ENCODE assay signal across 9 cellular contexts in the genomic region with DNA sequence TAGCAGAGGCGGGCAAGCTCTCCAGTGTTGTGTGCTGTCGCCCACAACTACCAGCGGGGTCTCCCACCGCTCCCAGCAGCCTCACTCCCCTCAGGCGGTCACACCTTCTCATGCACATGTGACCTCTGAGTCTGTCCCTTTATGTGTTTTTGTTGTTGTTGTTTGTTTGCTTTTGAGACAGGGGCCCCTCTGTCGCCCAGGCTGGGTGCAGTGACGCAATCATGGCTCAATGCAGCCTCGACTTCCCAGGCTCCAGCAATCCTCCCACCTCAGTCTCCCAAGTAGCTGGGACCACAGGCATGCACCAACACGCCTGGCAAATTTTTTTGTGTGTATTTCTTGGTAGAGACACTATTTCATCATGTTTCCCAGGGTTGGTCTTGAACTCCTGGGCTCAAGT. TPM values are rescaled to one million over a fixed set of nuclear protein-coding genes. Genes with fewer than 3 reads are reported as not detected.
DNase-seq lines count a peak whose midpoint lies in the region; ATAC-seq and TF ChIP-seq lines count a peak whose summit lies in the region.
"Had no signal": no experiment of that assay in that cellular context is flagged by ENCODE, and none has a peak within 500 bp of the region (broad histone marks: within the 10 kb centered on the region; RNA-seq: fewer than 3 reads in every experiment).

No MANE protein-coding gene starts in this region.

- H3K4me3 ChIP-seq in AG04450 (ENCODE audit: low read depth, low read length) (peak overlapping the region; percentile 94), HUES64 (ENCODE audit: low read length) (peak overlapping the region; percentile 75), brain microvascular endothelial cell (ENCODE audit: low read depth, low read length) (peak overlapping the region; percentile 94), muscle layer of colon (ENCODE audit: low read depth in 1 of 2, low read length in 2 of 2) (peak overlapping the region in 1 of 2 donors; percentile 97)

- H3K9me3 ChIP-seq in AG04450 (ENCODE audit: control insufficient read depth, insufficient read depth, low read length) (no peaks in the 10 kb centered on the region; the same call in 1 of the 2 replicates), HUES64 (ENCODE audit: insufficient read depth, low read depth, low read length) (no peaks in the 10 kb centered on the region), muscle layer of colon (ENCODE audit: low read length) (no peaks in the 10 kb centered on the region)

- WGBS in HUES64: 58% methylated on average over 8 of the region's 9 CpGs

- in situ Hi-C loops in brain microvascular endothelial cell (cut with HindIII; ENCODE audit: low pct_ligation_motif_present, low sequenced_read_pairs): no loop called here

- no peak overlapping the region for H3K9ac ChIP-seq in HUES64 (ENCODE audit: low read depth, low read length)
- peak overlapping the region; percentile 84 for H3K9ac ChIP-seq in muscle layer of colon (ENCODE audit: low read length)

- POLR2A ChIA-PET in AG04450 (lab: Yijun Ruan, JAX): no interaction called here

- no peak for ATAC-seq in GM19397 (IDR thresholded peaks at IDR 0.05; ENCODE audit: unreplicated experiment)
- ATAC-seq in HG03135 (IDR thresholded peaks at IDR 0.05; ENCODE audit: unreplicated experiment): no peak

- H3K4me1 ChIP-seq in HUES64 (ENCODE audit: insufficient read depth, low read length) (peaks cover 5% of the 10 kb centered on the region; the same call in 1 of the 2 replicates), muscle layer of colon (ENCODE audit: insufficient read depth, low read length) (peaks cover 20% of the 10 kb centered on the region)

- CTCF ChIA-PET in AG04450 (lab: Charles Lee): no interaction called here

- no peaks in the 10 kb centered on the region for H3K27me3 ChIP-seq in AG04450 (ENCODE audit: control insufficient read depth, insufficient read depth, low read length)
- no peaks in the 10 kb centered on the region for H3K27me3 ChIP-seq in HUES64 (ENCODE audit: insufficient read depth, low read length)
- H3K27me3 ChIP-seq in brain microvascular endothelial cell (replicated peaks): no peaks in the 10 kb centered on the region
- H3K27me3 ChIP-seq in muscle layer of colon (ENCODE audit: control insufficient read depth in 1 of 2, insufficient read depth in 2 of 2, low read length in 2 of 2): no peaks in the 10 kb centered on the region

- DNase-seq in AG04450 (ENCODE audit: low read depth, low spot score) (no peak), brain microvascular endothelial cell (no peak), SKM-1 treated with dmso at 0.1 percent for 144 hours (lab: John Stamatoyannopoulos, UW; ENCODE audit: unreplicated experiment) (no peak), cortex of kidney (lab: John Stamatoyannopoulos, UW) (no peak)
- DNase-seq: T-helper 9 cell had no signal

- no peak overlapping the region for H3K27ac ChIP-seq in AG04450 (ENCODE audit: low read depth, low read length)
- H3K27ac ChIP-seq in HUES64 (ENCODE audit: low read depth, low read length): no peak overlapping the region
- H3K27ac ChIP-seq in brain microvascular endothelial cell: no peak overlapping the region
- peak overlapping the region; percentile 10 for H3K27ac ChIP-seq in muscle layer of colon (ENCODE audit: low read depth, low read length)

- peaks cover 45% of the 10 kb centered on the region for H3K36me3 ChIP-seq in HUES64 (ENCODE audit: insufficient read depth, low read length)
- H3K36me3 ChIP-seq in brain microvascular endothelial cell (replicated peaks): peaks cover 9% of the 10 kb centered on the region
- H3K36me3 ChIP-seq in muscle layer of colon (ENCODE audit: insufficient read depth, low read length): peaks cover 14% of the 10 kb centered on the region

- no peak for TF ChIP-seq CTCF in AG04450 (IDR thresholded peaks at IDR 0.05; ENCODE audit: low read depth, low read length)
- no peak for TF ChIP-seq CTCF in brain microvascular endothelial cell (IDR thresholded peaks at IDR 0.05; ENCODE audit: low read depth, low read length, missing control alignments)

RNA-seq across cellular contexts. Expression of a gene that starts 1.5 kb away (rescaled TPM):
- polyA plus RNA-seq in AG04450 (2011; rRNA removed): 27.6 and 32.2 TPM in 2 replicates
- 38.0 and 52.1 TPM in 2 replicates for polyA minus RNA-seq in AG04450 (2011; rRNA and poly(A)+ RNA removed)
- polyA plus RNA-seq in HUES64 (2013, experiment 1 of 2): 64.6 TPM
- polyA plus RNA-seq in HUES64 (2013, experiment 2 of 2): 66.4 TPM

RNA-seq across cellular contexts. Expression of a gene that starts 1.6 kb away (rescaled TPM):
- 2.7 and 3.0 TPM in 2 replicates for polyA plus RNA-seq in AG04450 (2011; rRNA removed)
- polyA minus RNA-seq in AG04450 (2011; rRNA and poly(A)+ RNA removed): 3.5 and 3.9 TPM in 2 replicates
- 4.4 TPM for polyA plus RNA-seq in HUES64 (2013, experiment 1 of 2)
- 5.2 TPM for polyA plus RNA-seq in HUES64 (2013, experiment 2 of 2)

RNA-seq across cellular contexts. Expression of a gene that starts 25.8 kb away (rescaled TPM):
- polyA plus RNA-seq in AG04450 (2011; rRNA removed): 591 and 634 TPM in 2 replicates
- polyA minus RNA-seq in AG04450 (2011; rRNA and poly(A)+ RNA removed): 121 and 142 TPM in 2 replicates
- polyA plus RNA-seq in HUES64 (2013, experiment 1 of 2): 509 TPM
- 519 TPM for polyA plus RNA-seq in HUES64 (2013, experiment 2 of 2)

RNA-seq across cellular contexts. Expression of a gene that starts 31.4 kb away (rescaled TPM):
- polyA plus RNA-seq in AG04450 (2011; rRNA removed): 82.3 and 96.8 TPM in 2 replicates
- 30.8 and 32.2 TPM in 2 replicates for polyA minus RNA-seq in AG04450 (2011; rRNA and poly(A)+ RNA removed)
- polyA plus RNA-seq in HUES64 (2013, experiment 1 of 2): 94.5 TPM
- polyA plus RNA-seq in HUES64 (2013, experiment 2 of 2): 102 TPM

RNA-seq across cellular contexts. Expression of a gene that starts 31.8 kb away (rescaled TPM):
- 60.2 and 68.1 TPM in 2 replicates for polyA plus RNA-seq in AG04450 (2011; rRNA removed)
- polyA minus RNA-seq in AG04450 (2011; rRNA and poly(A)+ RNA removed): 19.4 and 24.3 TPM in 2 replicates
- 131 TPM for polyA plus RNA-seq in HUES64 (2013, experiment 1 of 2)
- 147 TPM for polyA plus RNA-seq in HUES64 (2013, experiment 2 of 2)
